In genomic region chr20:9837634-9838033, GRCh38 we compare ENCODE assay signal across 1 cellular context.
TF ChIP-seq lines count a peak whose summit lies in the region.

No MANE protein-coding gene starts in this region.

TF ChIP-seq in HEK293, 187 proteins besides CTCF, POLR2A, EP300 and RAD21 (continued from another document):
- no peak for TF ChIP-seq ZNF664 (tag by site-specific recombination; IDR thresholded peaks at IDR 0.05)
- TF ChIP-seq ZSCAN18 (tag by site-specific recombination; IDR thresholded peaks at IDR 0.05), result no peak
- no peak for TF ChIP-seq ZFP69B (tag by site-specific recombination; IDR thresholded peaks at IDR 0.05)
- TF ChIP-seq ZNF785 (tag by site-specific recombination; IDR thresholded peaks at IDR 0.05), result no peak
- no peak for TF ChIP-seq ZNF292 (tag by site-specific recombination; IDR thresholded peaks at IDR 0.05; ENCODE audit: borderline replicate concordance, low read depth)
- no peak for TF ChIP-seq ZNF571 (tag by site-specific recombination; IDR thresholded peaks at IDR 0.05)
- TF ChIP-seq ZNF341 (tag by site-specific recombination; IDR thresholded peaks at IDR 0.05; ENCODE audit: low read depth), result no peak
- no peak for TF ChIP-seq IKZF3 (tag by site-specific recombination; IDR thresholded peaks at IDR 0.05)
- TF ChIP-seq ZNF560 (tag by site-specific recombination; IDR thresholded peaks at IDR 0.05; ENCODE audit: borderline replicate concordance), result no peak
- TF ChIP-seq KLF10 (tag by site-specific recombination; IDR thresholded peaks at IDR 0.05), result peak; percentile 14; the same call in 1 of the 2 replicates
- no peak for TF ChIP-seq ZNF394 (tag by site-specific recombination; IDR thresholded peaks at IDR 0.05; ENCODE audit: borderline replicate concordance)
- no peak for TF ChIP-seq ZNF791 (tag by site-specific recombination; IDR thresholded peaks at IDR 0.05)
- TF ChIP-seq ZBTB44 (tag by site-specific recombination; IDR thresholded peaks at IDR 0.05), result peak; percentile 69; the same call in 1 of the 2 replicates
- TF ChIP-seq ZNF426 (tag by site-specific recombination; IDR thresholded peaks at IDR 0.05), result no peak
- no peak for TF ChIP-seq ZNF19 (tag by site-specific recombination; IDR thresholded peaks at IDR 0.05; ENCODE audit: low read depth)
- no peak for TF ChIP-seq ZEB2 (tag by site-specific recombination; IDR thresholded peaks at IDR 0.05)
- no peak for TF ChIP-seq ZNF585B (tag by site-specific recombination; IDR thresholded peaks at IDR 0.05)
- TF ChIP-seq ZNF274 (IDR thresholded peaks at IDR 0.05; ENCODE audit: low read length), result no peak
- TF ChIP-seq ZNF274 (tag by site-specific recombination; IDR thresholded peaks at IDR 0.05; ENCODE audit: borderline replicate concordance), result no peak
- no peak for TF ChIP-seq OVOL3 (tag by site-specific recombination; IDR thresholded peaks at IDR 0.05)
- TF ChIP-seq ZNF692 (tag by site-specific recombination; IDR thresholded peaks at IDR 0.05), result 0 out of 2 replicates have a peak, but pooled peaks have one; percentile 14
- TF ChIP-seq ZNF350 (tag by site-specific recombination; IDR thresholded peaks at IDR 0.05), result peak; percentile 65; the same call in 1 of the 2 replicates
- no peak for TF ChIP-seq ZNF48 (tag by site-specific recombination; IDR thresholded peaks at IDR 0.05)
- TF ChIP-seq ZNF311 (tag by site-specific recombination; IDR thresholded peaks at IDR 0.05; ENCODE audit: borderline replicate concordance), result no peak
- no peak for TF ChIP-seq GLIS2 (tag by site-specific recombination; IDR thresholded peaks at IDR 0.05)
- no peak for TF ChIP-seq ZBTB21 (tag by site-specific recombination; IDR thresholded peaks at IDR 0.05)
- no peak for TF ChIP-seq ZBTB17 (tag by site-specific recombination; IDR thresholded peaks at IDR 0.05)
- TF ChIP-seq ZSCAN5A (tag by site-specific recombination; IDR thresholded peaks at IDR 0.05), result no peak
- no peak for TF ChIP-seq ZNF248 (tag by site-specific recombination; IDR thresholded peaks at IDR 0.05)
- TF ChIP-seq ZNF354C (tag by site-specific recombination; IDR thresholded peaks at IDR 0.05; ENCODE audit: borderline replicate concordance, low read depth), result no peak
- no peak for TF ChIP-seq ZNF114 (tag by site-specific recombination; IDR thresholded peaks at IDR 0.05)
- TF ChIP-seq ZNF174 (tag by site-specific recombination; IDR thresholded peaks at IDR 0.05), result no peak
- no peak for TF ChIP-seq HOXC10 (CRISPR knock-in tag; IDR thresholded peaks at IDR 0.05)
- TF ChIP-seq ZNF747 (tag by site-specific recombination; IDR thresholded peaks at IDR 0.05), result no peak
- no peak for TF ChIP-seq SCRT1 (tag by site-specific recombination; IDR thresholded peaks at IDR 0.05; ENCODE audit: borderline replicate concordance)
- TF ChIP-seq ZBTB11 (tag by site-specific recombination; conservative IDR thresholded peaks at IDR 0.05; ENCODE audit: low read depth), result no peak
- TF ChIP-seq ZNF776 (tag by site-specific recombination; IDR thresholded peaks at IDR 0.05; ENCODE audit: borderline replicate concordance), result no peak
- TF ChIP-seq ZNF558 (tag by site-specific recombination; IDR thresholded peaks at IDR 0.05), result no peak
- TF ChIP-seq ZSCAN23 (tag by site-specific recombination; IDR thresholded peaks at IDR 0.05), result no peak
- no peak for TF ChIP-seq ZNF280D (tag by site-specific recombination; IDR thresholded peaks at IDR 0.05)
- 0 out of 2 replicates have a peak, but pooled peaks have one; percentile 13 for TF ChIP-seq FEZF1 (tag by site-specific recombination; IDR thresholded peaks at IDR 0.05)
- no peak for TF ChIP-seq ZNF629 (tag by site-specific recombination; IDR thresholded peaks at IDR 0.05)
- no peak for TF ChIP-seq ZBTB8A (tag by site-specific recombination; IDR thresholded peaks at IDR 0.05)
- TF ChIP-seq KLF16 (tag by site-specific recombination; IDR thresholded peaks at IDR 0.05), result no peak
- TF ChIP-seq ZNF391 (tag by site-specific recombination; IDR thresholded peaks at IDR 0.05; ENCODE audit: borderline replicate concordance, low read depth), result no peak
- no peak for TF ChIP-seq ZNF423 (tag by site-specific recombination; IDR thresholded peaks at IDR 0.05)
- no peak for TF ChIP-seq ZNF449 (tag by site-specific recombination; IDR thresholded peaks at IDR 0.05)
- 0 out of 2 replicates have a peak, but pooled peaks have one; percentile 21 for TF ChIP-seq ZNF184 (tag by site-specific recombination; IDR thresholded peaks at IDR 0.05)
